9 cellular contexts compared by ENCODE assay signal in genomic region chr2:113886479-113887383, GRCh38. TPM values are rescaled to one million over a fixed set of nuclear protein-coding genes. Genes with fewer than 3 reads are reported as not detected.
DNase-seq lines count a peak whose midpoint lies in the region; ATAC-seq and TF ChIP-seq lines count a peak whose summit lies in the region.
"Had no signal": no experiment of that assay in that cellular context is flagged by ENCODE, and none has a peak within 500 bp of the region (broad histone marks: within the 10 kb centered on the region; RNA-seq: fewer than 3 reads in every experiment).

No MANE protein-coding gene starts in this region.

- TF ChIP-seq CTCF in GM10266 (IDR thresholded peaks at IDR 0.05; ENCODE audit: control insufficient read depth, insufficient read depth, low read depth, missing control alignments) (no peak), HL-60 (IDR thresholded peaks at IDR 0.05; ENCODE audit: insufficient read depth, low read length) (no peak), VCaP (conservative IDR thresholded peaks at IDR 0.05) (no peak), left ventricle myocardium inferior (IDR thresholded peaks at IDR 0.05; ENCODE audit: borderline replicate concordance) (no peak)

- POLR2A ChIA-PET in HEK293T (lab: Yijun Ruan, JAX): interaction anchor here (0.6 kb wide), 1 partner anchor 10 kb away, joined by 3 read pairs; no protein-coding TSS in a partner anchor

- CTCF ChIA-PET in HEK293T (lab: Yijun Ruan, JAX): no interaction called here

- H3K9me3 ChIP-seq in left ventricle myocardium inferior (replicated peaks): no peaks in the 10 kb centered on the region
- H3K9me3 ChIP-seq: thoracic aorta had no signal

- DNase-seq in GM10266 (ENCODE audit: extremely low spot score) (peak; percentile 81), HL-60 (ENCODE audit: low read depth in 1 of 2, low spot score in 1 of 2) (peak; percentile 80 to 87), left ventricle myocardium inferior (peak; percentile 24), HEK293T (ENCODE audit: extremely low spot score) (no peak), NCI-H2171 treated with DMSO at 0.1 percent for 48 hours (lab: John Stamatoyannopoulos, UW) (no peak)
- peak; percentile 67 for DNase-seq in stimulated activated CD8-positive, alpha-beta memory T cell treated with anti-CD3 and anti-CD28 coated beads, Interleukin-4, amount 100 ng/mL, for 48 hours

- peaks cover 50% of the 10 kb centered on the region for H3K4me1 ChIP-seq in left ventricle myocardium inferior

- H3K27me3 ChIP-seq in HL-60 (ENCODE audit: insufficient read depth, poor library complexity, severe bottlenecking) (no peaks in the 10 kb centered on the region), left ventricle myocardium inferior (ENCODE audit: low read depth) (no peaks in the 10 kb centered on the region)

- H3K4me3 ChIP-seq in HL-60 (replicated peaks; ENCODE audit: insufficient read depth, low read length) (no peak overlapping the region), left ventricle myocardium inferior (no peak overlapping the region)
- H3K4me3 ChIP-seq: thoracic aorta had no signal

- ATAC-seq in GM21390 (IDR thresholded peaks at IDR 0.05; ENCODE audit: unreplicated experiment): peak; percentile 73

- H3K36me3 ChIP-seq in left ventricle myocardium inferior: no peaks in the 10 kb centered on the region
- H3K36me3 ChIP-seq: thoracic aorta had no signal

- intact Hi-C loops in left ventricle myocardium inferior (cut with micrococcal nuclease): no loop called here

- H3K27ac ChIP-seq in HL-60 (replicated peaks) (peak overlapping the region; percentile 52), VCaP (peak overlapping the region; percentile 92), left ventricle myocardium inferior (replicated peaks) (peak overlapping the region; percentile 50)
- H3K27ac ChIP-seq: thoracic aorta had no signal

TF ChIP-seq in HEK293T, 16 proteins besides CTCF, POLR2A, EP300 and RAD21:
- no peak for TF ChIP-seq BHLHE40 (IDR thresholded peaks at IDR 0.05; ENCODE audit: borderline replicate concordance)
- no peak for TF ChIP-seq FOXA1 (IDR thresholded peaks at IDR 0.05)
- no peak for TF ChIP-seq NFRKB (IDR thresholded peaks at IDR 0.05)
- TF ChIP-seq FOXM1 (IDR thresholded peaks at IDR 0.05; ENCODE audit: borderline replicate concordance): no peak
- TF ChIP-seq LEF1 (IDR thresholded peaks at IDR 0.05; ENCODE audit: borderline replicate concordance): no peak
- no peak for TF ChIP-seq SP1 (IDR thresholded peaks at IDR 0.05)
- no peak for TF ChIP-seq HDGF (IDR thresholded peaks at IDR 0.05; ENCODE audit: borderline replicate concordance)
- no peak for TF ChIP-seq L3MBTL2 (conservative IDR thresholded peaks at IDR 0.05)
- no peak for TF ChIP-seq ZNF384 (IDR thresholded peaks at IDR 0.05)
- no peak for TF ChIP-seq ARNT (IDR thresholded peaks at IDR 0.05)

RNA-seq across cellular contexts. Expression of gene ACTR3, which starts 3.2 kb away (rescaled TPM):
- 108 TPM for total RNA-seq in left ventricle myocardium inferior

Comparison
In these comparisons a context has a peak if more than half of its experiments do, and no peak if none do; other contexts are left out.
1. DNase-seq: peak in GM10266 (single experiment), HL-60 (2 of 2), left ventricle myocardium inferior (single experiment) and stimulated activated CD8-positive, alpha-beta memory T cell treated with anti-CD3 and anti-CD28 coated beads, Interleukin-4, amount 100 ng/mL, for 48 hours (single experiment); none in HEK293T (single experiment) and NCI-H2171 treated with DMSO at 0.1 percent for 48 hours (single experiment).
2. Peak in every context shown above with its lines, with median percentiles within 50 percentile points of each other: H3K27ac ChIP-seq.